18 cellular contexts compared by ENCODE assay signal in genomic region chr6:159578629-159579028, GRCh38.
A peak's percentile ranks its signal among the peaks of the same experiment; 100 is the strongest.
DNase-seq lines count a peak whose midpoint lies in the region; ATAC-seq, FAIRE-seq and TF ChIP-seq lines count a peak whose summit lies in the region.
"Had no signal": no experiment of that assay in that cellular context is flagged by ENCODE, and none has a peak within 500 bp of the region (broad histone marks: within the 10 kb centered on the region; RNA-seq: fewer than 3 reads in every experiment).

No MANE protein-coding gene starts in this region.

- no peak for TF ChIP-seq POLR2A in GM18505 (IDR thresholded peaks at IDR 0.05; ENCODE audit: borderline replicate concordance, extremely low read depth, insufficient read depth, insufficient read length)

- H4K20me1 ChIP-seq in astrocyte (ENCODE audit: insufficient read depth, low read length): no peaks in the 10 kb centered on the region

- FAIRE-seq in astrocyte (lab: Jason Lieb, UNC): no peak

- H3K27me3 ChIP-seq in astrocyte (ENCODE audit: insufficient read depth, low read length): no peaks in the 10 kb centered on the region

- no peak overlapping the region for H3K27ac Mint-ChIP-seq in astrocyte (ENCODE audit: unreplicated experiment)
- H3K27ac Mint-ChIP-seq: B cell; CD4-positive, CD25-positive, alpha-beta regulatory T cell had no signal

- in situ Hi-C loops in Caki2 (cut with HindIII; ENCODE audit: low pct_unique_long_range_greater_than_20kb, low sequenced_read_pairs): no loop called here

- no peaks in the 10 kb centered on the region for H3K36me3 Mint-ChIP-seq in astrocyte (ENCODE audit: low read depth, unreplicated experiment)
- H3K36me3 Mint-ChIP-seq: CD4-positive, CD25-positive, alpha-beta regulatory T cell had no signal

- H3K9ac ChIP-seq in astrocyte (ENCODE audit: low read length): no peak overlapping the region
- H3K9ac ChIP-seq: SK-N-SH had no signal

- H3K4me1 ChIP-seq in astrocyte (ENCODE audit: insufficient read depth, low read length): peaks cover 11% of the 10 kb centered on the region

- no peaks in the 10 kb centered on the region for H3K36me3 ChIP-seq in astrocyte (ENCODE audit: insufficient read depth, low read length)

- TF ChIP-seq CTCF in astrocyte (IDR thresholded peaks at IDR 0.05; ENCODE audit: insufficient read depth, low read depth, low read length) (no peak), fibroblast of mammary gland (conservative IDR thresholded peaks at IDR 0.05; ENCODE audit: control insufficient read depth, insufficient read depth, low read depth, low read length) (no peak)

- no peak overlapping the region for H2AFZ ChIP-seq in astrocyte (ENCODE audit: low read depth, low read length)
- H2AFZ ChIP-seq: PC-9 had no signal

- DNase-seq in Caki2 (ENCODE audit: low read depth): peak; percentile 71
- peak; percentile 40 for DNase-seq in HT1080 (ENCODE audit: low read depth)
- DNase-seq in astrocyte (ENCODE audit: low read depth): peak; percentile 60
- peak; percentile 11 for DNase-seq in fibroblast of mammary gland (ENCODE audit: low read depth)
- DNase-seq in T1000 (lab: John Stamatoyannopoulos, UW): no peak
- DNase-seq in NCI-H82 treated with DMSO at 0.1 percent for 48 hours (lab: John Stamatoyannopoulos, UW; ENCODE audit: unreplicated experiment): no peak
- DNase-seq in activated naive CD4-positive, alpha-beta T cell (lab: John Stamatoyannopoulos, UW): no peak
- DNase-seq: CD4-positive, CD25-positive, alpha-beta regulatory T cell; HCEC 1CT; NCI-H1436; NCI-H2029; NCI-H2171 treated with DMSO at 0.1 percent for 48 hours; PC-9; SHP77; SK-N-SH had no signal

- peaks cover 6% of the 10 kb centered on the region for H3K9me3 ChIP-seq in astrocyte (ENCODE audit: insufficient read depth, low read depth, low read length)
- H3K9me3 ChIP-seq: SK-N-SH had no signal

- H3K4me3 ChIP-seq in astrocyte (ENCODE audit: insufficient read depth, low read depth, low read length) (no peak overlapping the region), fibroblast of mammary gland (ENCODE audit: control insufficient read depth, low read depth, low read length) (no peak overlapping the region)
- H3K4me3 ChIP-seq: PC-9 had no signal

- H3K4me2 ChIP-seq in astrocyte (ENCODE audit: low read length): no peak overlapping the region
- H3K4me2 ChIP-seq: PC-9, SK-N-SH had no signal

- H3K79me2 ChIP-seq in astrocyte (ENCODE audit: insufficient read depth, low read length): no peaks in the 10 kb centered on the region

- H3K27me3 Mint-ChIP-seq in astrocyte (ENCODE audit: low read depth, unreplicated experiment): no peaks in the 10 kb centered on the region

- H3K9me3 Mint-ChIP-seq in astrocyte (ENCODE audit: unreplicated experiment): peaks cover 16% of the 10 kb centered on the region

- ATAC-seq in GM18505 (IDR thresholded peaks at IDR 0.05; ENCODE audit: unreplicated experiment): no peak

- H3K27ac ChIP-seq in astrocyte (ENCODE audit: low read depth, low read length): peak overlapping the region; percentile 72
- H3K27ac ChIP-seq: HL-60, PC-9 had no signal

- peaks cover 13% of the 10 kb centered on the region for H3K4me1 Mint-ChIP-seq in astrocyte (ENCODE audit: low read depth, unreplicated experiment)
- H3K4me1 Mint-ChIP-seq: B cell; CD4-positive, CD25-positive, alpha-beta regulatory T cell had no signal

- H3K4me3 Mint-ChIP-seq in astrocyte (ENCODE audit: unreplicated experiment): no peak overlapping the region
- H3K4me3 Mint-ChIP-seq: B cell; CD4-positive, CD25-positive, alpha-beta regulatory T cell had no signal

Comparison
In these comparisons a context has a peak if more than half of its experiments do, and no peak if none do; other contexts are left out.
1. DNase-seq: peak in Caki2 (single experiment), HT1080 (single experiment), astrocyte (single experiment) and fibroblast of mammary gland (single experiment); none in T1000 (single experiment), NCI-H82 treated with DMSO at 0.1 percent for 48 hours (single experiment) and activated naive CD4-positive, alpha-beta T cell (0 of 4).